In genomic region chr12:57781241-57781640, GRCh38 we compare ENCODE assay signal across 1 cellular context.
TF ChIP-seq lines count a peak whose summit lies in the region.

No MANE protein-coding gene starts in this region.

TF ChIP-seq in K562, 482 proteins besides CTCF, POLR2A, EP300 and RAD21:
- TF ChIP-seq FOXM1 (IDR thresholded peaks at IDR 0.05; ENCODE audit: low read depth) (no peak), FOXM1 (CRISPR knock-in tag; IDR thresholded peaks at IDR 0.05; ENCODE audit: low read depth) (no peak), CEBPG (CRISPR knock-in tag; IDR thresholded peaks at IDR 0.05) (no peak), CEBPG (tag; conservative IDR thresholded peaks at IDR 0.05 in 1 of 2, IDR thresholded peaks at IDR 0.05 in 1 of 2) (0 out of 4 replicates have a peak, but pooled peaks of 1 of the 2 experiments have one; percentile 24)
